In genomic region chr2:148642891-148643416, GRCh38 we compare ENCODE assay signal across 1 cellular context.
TF ChIP-seq lines count a peak whose summit lies in the region.

No MANE protein-coding gene starts in this region.

TF ChIP-seq in K562, 482 proteins besides CTCF, POLR2A, EP300 and RAD21 (continued from another document and continues in another):
- no peak for TF ChIP-seq ELK1 (CRISPR knock-in tag; IDR thresholded peaks at IDR 0.05)
- TF ChIP-seq PHTF2 (CRISPR knock-in tag; IDR thresholded peaks at IDR 0.05): no peak
- TF ChIP-seq COPS2 (conservative IDR thresholded peaks at IDR 0.05): no peak
- no peak for TF ChIP-seq CEBPB (tag; IDR thresholded peaks at IDR 0.05)
- no peak for TF ChIP-seq CLOCK (CRISPR knock-in tag; IDR thresholded peaks at IDR 0.05; ENCODE audit: borderline replicate concordance)
- no peak for TF ChIP-seq TBL1XR1 (IDR thresholded peaks at IDR 0.05; ENCODE audit: low read length in 2 of 2)
- TF ChIP-seq MBD1 (CRISPR knock-in tag; IDR thresholded peaks at IDR 0.05): no peak
- TF ChIP-seq, protein P1, sequence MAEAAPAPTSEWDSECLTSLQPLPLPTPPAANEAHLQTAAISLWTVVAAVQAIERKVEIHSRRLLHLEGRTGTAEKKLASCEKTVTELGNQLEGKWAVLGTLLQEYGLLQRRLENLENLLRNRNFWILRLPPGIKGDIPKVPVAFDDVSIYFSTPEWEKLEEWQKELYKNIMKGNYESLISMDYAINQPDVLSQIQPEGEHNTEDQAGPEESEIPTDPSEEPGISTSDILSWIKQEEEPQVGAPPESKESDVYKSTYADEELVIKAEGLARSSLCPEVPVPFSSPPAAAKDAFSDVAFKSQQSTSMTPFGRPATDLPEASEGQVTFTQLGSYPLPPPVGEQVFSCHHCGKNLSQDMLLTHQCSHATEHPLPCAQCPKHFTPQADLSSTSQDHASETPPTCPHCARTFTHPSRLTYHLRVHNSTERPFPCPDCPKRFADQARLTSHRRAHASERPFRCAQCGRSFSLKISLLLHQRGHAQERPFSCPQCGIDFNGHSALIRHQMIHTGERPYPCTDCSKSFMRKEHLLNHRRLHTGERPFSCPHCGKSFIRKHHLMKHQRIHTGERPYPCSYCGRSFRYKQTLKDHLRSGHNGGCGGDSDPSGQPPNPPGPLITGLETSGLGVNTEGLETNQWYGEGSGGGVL (CRISPR knock-in tag; IDR thresholded peaks at IDR 0.05): no peak
- TF ChIP-seq, protein P2, sequence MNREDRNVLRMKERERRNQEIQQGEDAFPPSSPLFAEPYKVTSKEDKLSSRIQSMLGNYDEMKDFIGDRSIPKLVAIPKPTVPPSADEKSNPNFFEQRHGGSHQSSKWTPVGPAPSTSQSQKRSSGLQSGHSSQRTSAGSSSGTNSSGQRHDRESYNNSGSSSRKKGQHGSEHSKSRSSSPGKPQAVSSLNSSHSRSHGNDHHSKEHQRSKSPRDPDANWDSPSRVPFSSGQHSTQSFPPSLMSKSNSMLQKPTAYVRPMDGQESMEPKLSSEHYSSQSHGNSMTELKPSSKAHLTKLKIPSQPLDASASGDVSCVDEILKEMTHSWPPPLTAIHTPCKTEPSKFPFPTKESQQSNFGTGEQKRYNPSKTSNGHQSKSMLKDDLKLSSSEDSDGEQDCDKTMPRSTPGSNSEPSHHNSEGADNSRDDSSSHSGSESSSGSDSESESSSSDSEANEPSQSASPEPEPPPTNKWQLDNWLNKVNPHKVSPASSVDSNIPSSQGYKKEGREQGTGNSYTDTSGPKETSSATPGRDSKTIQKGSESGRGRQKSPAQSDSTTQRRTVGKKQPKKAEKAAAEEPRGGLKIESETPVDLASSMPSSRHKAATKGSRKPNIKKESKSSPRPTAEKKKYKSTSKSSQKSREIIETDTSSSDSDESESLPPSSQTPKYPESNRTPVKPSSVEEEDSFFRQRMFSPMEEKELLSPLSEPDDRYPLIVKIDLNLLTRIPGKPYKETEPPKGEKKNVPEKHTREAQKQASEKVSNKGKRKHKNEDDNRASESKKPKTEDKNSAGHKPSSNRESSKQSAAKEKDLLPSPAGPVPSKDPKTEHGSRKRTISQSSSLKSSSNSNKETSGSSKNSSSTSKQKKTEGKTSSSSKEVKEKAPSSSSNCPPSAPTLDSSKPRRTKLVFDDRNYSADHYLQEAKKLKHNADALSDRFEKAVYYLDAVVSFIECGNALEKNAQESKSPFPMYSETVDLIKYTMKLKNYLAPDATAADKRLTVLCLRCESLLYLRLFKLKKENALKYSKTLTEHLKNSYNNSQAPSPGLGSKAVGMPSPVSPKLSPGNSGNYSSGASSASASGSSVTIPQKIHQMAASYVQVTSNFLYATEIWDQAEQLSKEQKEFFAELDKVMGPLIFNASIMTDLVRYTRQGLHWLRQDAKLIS (CRISPR knock-in tag; IDR thresholded peaks at IDR 0.05): no peak
- no peak for TF ChIP-seq ZBTB43 (CRISPR knock-in tag; IDR thresholded peaks at IDR 0.05)
- TF ChIP-seq HNRNPK (IDR thresholded peaks at IDR 0.05; ENCODE audit: low read depth, low read length, poor library complexity, severe bottlenecking): peak; percentile 59
- no peak for TF ChIP-seq ZNF146 (CRISPR knock-in tag; IDR thresholded peaks at IDR 0.05; ENCODE audit: unreplicated experiment)
- TF ChIP-seq GABPA (tag; conservative IDR thresholded peaks at IDR 0.05; ENCODE audit: low read depth): 0 out of 2 replicates have a peak, but pooled peaks have one; percentile 33
- TF ChIP-seq CBFB (CRISPR knock-in tag; IDR thresholded peaks at IDR 0.05): no peak
- no peak for TF ChIP-seq ZNF407 (IDR thresholded peaks at IDR 0.05; ENCODE audit: low read depth)
- no peak for TF ChIP-seq SREBF2 (CRISPR knock-in tag; IDR thresholded peaks at IDR 0.05)
- TF ChIP-seq HBP1 (CRISPR knock-in tag; IDR thresholded peaks at IDR 0.05): no peak
- TF ChIP-seq ZNF431 (CRISPR knock-in tag; IDR thresholded peaks at IDR 0.05): no peak
- no peak for TF ChIP-seq ZBTB7A (IDR thresholded peaks at IDR 0.05; ENCODE audit: borderline replicate concordance, control insufficient read depth, low read depth, low read length)
- TF ChIP-seq BHLHE40 (IDR thresholded peaks at IDR 0.05; ENCODE audit: low read length): no peak
- no peak for TF ChIP-seq CBX1 (IDR thresholded peaks at IDR 0.05; ENCODE audit: low read depth)
- no peak for TF ChIP-seq ZNF79 (CRISPR knock-in tag; IDR thresholded peaks at IDR 0.05; ENCODE audit: low read depth)
- TF ChIP-seq IRF2 (CRISPR knock-in tag; IDR thresholded peaks at IDR 0.05): no peak
- TF ChIP-seq ZNF766 (CRISPR knock-in tag; conservative IDR thresholded peaks at IDR 0.05): no peak
- TF ChIP-seq GATAD2A (IDR thresholded peaks at IDR 0.05): peak; percentile 66; the same call in 1 of the 2 replicates
- TF ChIP-seq HMG20B (CRISPR knock-in tag; IDR thresholded peaks at IDR 0.05): no peak
- TF ChIP-seq EZH2 (IDR thresholded peaks at IDR 0.05; ENCODE audit: borderline replicate concordance, low read depth, low read length): no peak
- peak; percentile 18; the same call in 1 of the 2 replicates for TF ChIP-seq ZEB2 (IDR thresholded peaks at IDR 0.05)
- no peak for TF ChIP-seq CREB1 (IDR thresholded peaks at IDR 0.05)
- no peak for TF ChIP-seq CREB1 (CRISPR knock-in tag; IDR thresholded peaks at IDR 0.05)
- TF ChIP-seq SNRNP70 (optimal IDR thresholded peaks at IDR 0.05; ENCODE audit: low read depth, low read length): no peak
- no peak for TF ChIP-seq RAD51 (IDR thresholded peaks at IDR 0.05; ENCODE audit: borderline replicate concordance, low read depth)
- TF ChIP-seq, protein P3, sequence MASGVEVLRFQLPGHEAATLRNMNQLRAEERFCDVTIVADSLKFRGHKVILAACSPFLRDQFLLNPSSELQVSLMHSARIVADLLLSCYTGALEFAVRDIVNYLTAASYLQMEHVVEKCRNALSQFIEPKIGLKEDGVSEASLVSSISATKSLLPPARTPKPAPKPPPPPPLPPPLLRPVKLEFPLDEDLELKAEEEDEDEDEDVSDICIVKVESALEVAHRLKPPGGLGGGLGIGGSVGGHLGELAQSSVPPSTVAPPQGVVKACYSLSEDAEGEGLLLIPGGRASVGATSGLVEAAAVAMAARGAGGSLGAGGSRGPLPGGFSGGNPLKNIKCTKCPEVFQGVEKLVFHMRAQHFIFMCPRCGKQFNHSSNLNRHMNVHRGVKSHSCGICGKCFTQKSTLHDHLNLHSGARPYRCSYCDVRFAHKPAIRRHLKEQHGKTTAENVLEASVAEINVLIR (CRISPR knock-in tag; IDR thresholded peaks at IDR 0.05): no peak
- TF ChIP-seq ZNF561 (CRISPR knock-in tag; conservative IDR thresholded peaks at IDR 0.05): no peak
- no peak for TF ChIP-seq C11orf30 (IDR thresholded peaks at IDR 0.05; ENCODE audit: low read depth)
- no peak for TF ChIP-seq RBM15 (IDR thresholded peaks at IDR 0.05; ENCODE audit: insufficient read depth, low read length)
- TF ChIP-seq ZZZ3 (IDR thresholded peaks at IDR 0.05): no peak
- no peak for TF ChIP-seq HDGF (IDR thresholded peaks at IDR 0.05)
